In genomic region chr17:3398310-3398709, GRCh38 we compare ENCODE assay signal across 24 cellular contexts. TPM values are rescaled to one million over a fixed set of nuclear protein-coding genes. Genes with fewer than 3 reads are reported as not detected.
"Had no signal": no experiment of that assay in that cellular context is flagged by ENCODE, and none has a peak within 500 bp of the region (broad histone marks: within the 10 kb centered on the region; RNA-seq: fewer than 3 reads in every experiment).

Gene OR1E1, minus strand, starts transcription at chr17:3398410. Its CDS starts 0 bp downstream, at chr17:3398410.

- H3K36me3 ChIP-seq: stomach, suprapubic skin, thoracic aorta, thyroid gland, tibial artery, tibial nerve, transverse colon, upper lobe of left lung, upper lobe of right lung, uterus, vagina had no signal

- FAIRE-seq: urothelium cell line had no signal

- DNase-seq: stimulated activated CD4-positive, alpha-beta T cell treated with anti-CD3 and anti-CD28 coated beads, Interleukin-4, amount 100 ng/mL, for 24 hours; stimulated activated CD4-positive, alpha-beta T cell treated with anti-CD3 and anti-CD28 coated beads, Interleukin-4, amount 100 ng/mL, for 4 hours; stimulated activated naive B cell treated with anti-CD40 and anti-IgM and Interleukin-4, amounts not matched to agents 10 μg/mL and 1 μg/mL and 100 μg/mL, for 72 hours; stimulated activated naive CD4-positive, alpha-beta T cell; stimulated activated naive CD4-positive, alpha-beta T cell treated with Interleukin-2 at 50 U/mL for 16 hours; stimulated activated naive CD8-positive, alpha-beta T cell treated with anti-CD3 and anti-CD28 coated beads, Interleukin-15, amount 100 ng/mL, for 72 hours; stomach; substantia nigra; testis; thyroid gland; tibial artery; transverse colon; trophoblast cell; upper lobe of left lung; upper lobe of right lung; uterus had no signal

- H3K4me3 ChIP-seq: stomach, suprapubic skin, testis, thoracic aorta, thyroid gland, tibial artery, tibial nerve, transverse colon, upper lobe of left lung, upper lobe of right lung, uterus, vagina had no signal

- H3K27me3 ChIP-seq: testis, thyroid gland, tibial artery, tibial nerve, transverse colon, upper lobe of left lung, uterus, vagina had no signal

RNA-seq across cellular contexts. Expression of gene OR1E1, which starts in this region (rescaled TPM):
- total RNA-seq: stomach, subcutaneous adipose tissue, suprapubic skin, thoracic aorta, thyroid gland, tibial nerve, transverse colon, upper lobe of left lung, upper lobe of right lung, ureter, urinary bladder, uterus, vagina had no signal
